In genomic region chr10:97406064-97406463, GRCh38 we compare ENCODE assay signal across 17 cellular contexts. TPM values are rescaled to one million over a fixed set of nuclear protein-coding genes. Genes with fewer than 3 reads are reported as not detected.
DNase-seq lines count a peak whose midpoint lies in the region; ATAC-seq and TF ChIP-seq lines count a peak whose summit lies in the region.
"Had no signal": no experiment of that assay in that cellular context is flagged by ENCODE, and none has a peak within 500 bp of the region (broad histone marks: within the 10 kb centered on the region; RNA-seq: fewer than 3 reads in every experiment).

No MANE protein-coding gene starts in this region.

- H3K4me3 ChIP-seq in brain microvascular endothelial cell (ENCODE audit: low read depth, low read length) (no peak overlapping the region), suprapubic skin (no peak overlapping the region)
- H3K4me3 ChIP-seq: GM12878, smooth muscle cell had no signal

- in situ Hi-C loops in brain microvascular endothelial cell (cut with HindIII; ENCODE audit: low pct_ligation_motif_present, low sequenced_read_pairs) = no loop called here

- H3K27me3 ChIP-seq in brain microvascular endothelial cell (replicated peaks) (no peaks in the 10 kb centered on the region), suprapubic skin (no peaks in the 10 kb centered on the region)
- H3K27me3 ChIP-seq: foreskin keratinocyte had no signal

- H3K36me3 ChIP-seq in brain microvascular endothelial cell (replicated peaks) (no peaks in the 10 kb centered on the region), suprapubic skin (no peaks in the 10 kb centered on the region)

- DNase-seq in AML-193 (lab: John Stamatoyannopoulos, UW) = peak; percentile 87 to 88
- peak; percentile 97 to 98 for DNase-seq in Kasumi-1 (lab: John Stamatoyannopoulos, UW)
- peak; percentile 92 for DNase-seq in SKM-1 treated with dmso at 0.1 percent for 144 hours (lab: John Stamatoyannopoulos, UW; ENCODE audit: unreplicated experiment)
- DNase-seq in inferior parietal cortex (ENCODE audit: extremely low spot score) = peak; percentile 13
- DNase-seq in brain microvascular endothelial cell = no peak
- DNase-seq in activated gamma-delta T cell treated with Interleukin-2 at 50 U/mL for 16 hours = no peak
- DNase-seq in suprapubic skin (ENCODE audit: low spot score in 2 of 2) = no peak
- DNase-seq: activated effector memory CD4-positive, alpha-beta T cell treated with Interleukin-2 at 50 U/mL for 16 hours; cerebellar nuclear complex; COR-L47; foreskin keratinocyte; natural killer cell; NCI-H1694 treated with DMSO at 0.1 percent for 48 hours had no signal

- no peak for TF ChIP-seq POLR2A in suprapubic skin (IDR thresholded peaks at IDR 0.05)

- H3K27ac ChIP-seq in brain microvascular endothelial cell (no peak overlapping the region), suprapubic skin (no peak overlapping the region)
- H3K27ac ChIP-seq: foreskin keratinocyte had no signal

- no peak for ATAC-seq in GM18519 (IDR thresholded peaks at IDR 0.05; ENCODE audit: low FRiP score, unreplicated experiment)
- ATAC-seq: foreskin keratinocyte; natural killer cell; stimulated activated effector memory CD8-positive, alpha-beta T cell treated with anti-CD3 and anti-CD28 coated beads, Interleukin-12 subunit alpha, Interleukin-12 subunit beta, amount 100 ng/mL, for 72 hours had no signal

- no peak for TF ChIP-seq EP300 in suprapubic skin (IDR thresholded peaks at IDR 0.05)

- TF ChIP-seq CTCF in brain microvascular endothelial cell (IDR thresholded peaks at IDR 0.05; ENCODE audit: low read depth, low read length, missing control alignments) = no peak
- no peak for TF ChIP-seq CTCF in suprapubic skin (IDR thresholded peaks at IDR 0.05)

- H3K9me3 ChIP-seq in suprapubic skin = no peaks in the 10 kb centered on the region

- peaks cover 31% of the 10 kb centered on the region for H3K4me1 ChIP-seq in suprapubic skin

- WGBS in suprapubic skin = 81% methylated on average over 3 of the region's 3 CpGs

RNA-seq across cellular contexts. Expression of gene RRP12, which starts 4.9 kb away (rescaled TPM):
- 10 to 100 TPM; 24.5 to 49.3 (median 48.6) TPM for total RNA-seq in suprapubic skin

RNA-seq across cellular contexts. Expression of gene PGAM1, which starts 19.9 kb away (rescaled TPM):
- total RNA-seq in suprapubic skin = 100 to 1,000 TPM; 106 to 238 (median 209) TPM

RNA-seq across cellular contexts. Expression of gene EXOSC1, which starts 39.7 kb away (rescaled TPM):
- 10 to 100 TPM; 24.0 to 35.1 (median 28.5) TPM for total RNA-seq in suprapubic skin

RNA-seq across cellular contexts. Expression of gene ZDHHC16, which starts 39.9 kb away (rescaled TPM):
- 10 to 100 TPM; 24.5 to 35.8 (median 28.2) TPM for total RNA-seq in suprapubic skin

Comparison
In these comparisons a context has a peak if more than half of its experiments do, and no peak if none do; other contexts are left out.
1. DNase-seq: peak in AML-193 (2 of 2), Kasumi-1 (2 of 2), SKM-1 treated with dmso at 0.1 percent for 144 hours (single experiment) and inferior parietal cortex (single experiment); none in brain microvascular endothelial cell (single experiment), activated gamma-delta T cell treated with Interleukin-2 at 50 U/mL for 16 hours (single experiment) and suprapubic skin (0 of 2).